25 cellular contexts compared by ENCODE assay signal in genomic region chr15:89991312-89991711, GRCh38.
"Had no signal": no experiment of that assay in that cellular context is flagged by ENCODE, and none has a peak within 500 bp of the region (broad histone marks: within the 10 kb centered on the region; RNA-seq: fewer than 3 reads in every experiment).

No MANE protein-coding gene starts in this region.

- DNase-seq: dermis blood vessel endothelial cell; effector memory CD4-positive, alpha-beta T cell; foreskin keratinocyte; heart left ventricle; left cardiac atrium; left lung; mesendoderm; midbrain; naive thymus-derived CD8-positive, alpha-beta T cell; nephron progenitor cell; occipital lobe; ovary; right lobe of liver; small intestine; stimulated activated CD4-positive, alpha-beta T cell treated with anti-CD3 and anti-CD28 coated beads, Interleukin-15, amount 100 ng/mL, for 24 hours; stimulated activated CD4-positive, alpha-beta T cell treated with anti-CD3 and anti-CD28 coated beads, Interleukin-2, amount 100 ng/mL, for 48 hours; stimulated activated naive CD4-positive, alpha-beta T cell treated with Interleukin-2 at 50 U/mL for 16 hours; stomach; thyroid gland; trophoblast cell had no signal

- H3K79me2 ChIP-seq: hepatocyte had no signal

- H3K4me1 ChIP-seq: esophagus muscularis mucosa, foreskin keratinocyte, gastroesophageal sphincter, right lobe of liver, stomach, thyroid gland, vagina had no signal

- H3K4me2 ChIP-seq: hepatocyte had no signal

- H3K36me3 Mint-ChIP-seq: naive thymus-derived CD8-positive, alpha-beta T cell had no signal

- H3K27ac Mint-ChIP-seq: naive thymus-derived CD8-positive, alpha-beta T cell; nephron progenitor cell had no signal

- H3K36me3 ChIP-seq: esophagus muscularis mucosa, gastroesophageal sphincter, heart left ventricle, left lung, ovary, right lobe of liver, stomach, thyroid gland, vagina had no signal

- H3K9me3 Mint-ChIP-seq: nephron progenitor cell had no signal

- H3K27ac ChIP-seq: coronary artery, esophagus muscularis mucosa, foreskin keratinocyte, gastroesophageal sphincter, heart left ventricle, hepatocyte, left lung, ovary, right lobe of liver, stomach, thyroid gland, vagina had no signal

- H3K27me3 Mint-ChIP-seq: naive thymus-derived CD8-positive, alpha-beta T cell had no signal

- H3K4me3 Mint-ChIP-seq: naive thymus-derived CD8-positive, alpha-beta T cell; nephron progenitor cell had no signal

- ATAC-seq: foreskin keratinocyte; gastroesophageal sphincter; heart left ventricle; left cardiac atrium; left lung; naive thymus-derived CD8-positive, alpha-beta T cell; right lobe of liver had no signal

- H3K4me3 ChIP-seq: coronary artery, esophagus muscularis mucosa, gastroesophageal sphincter, heart left ventricle, hepatocyte, left lung, ovary, right lobe of liver, stomach, thyroid gland, vagina had no signal

- H3K27me3 ChIP-seq: esophagus muscularis mucosa, foreskin keratinocyte, gastroesophageal sphincter, heart left ventricle, hepatocyte, left lung, ovary, right lobe of liver, stomach, thyroid gland, vagina had no signal

- H2AFZ ChIP-seq: hepatocyte had no signal

- H3K9me3 ChIP-seq: esophagus muscularis mucosa, gastroesophageal sphincter, heart left ventricle, left lung, ovary, right lobe of liver, stomach, thyroid gland, vagina had no signal
